Comparison of ENCODE assay signal across 19 cellular contexts in genomic region chr2:141195087-141195486, GRCh38.
"Had no signal": no experiment of that assay in that cellular context is flagged by ENCODE, and none has a peak within 500 bp of the region (broad histone marks: within the 10 kb centered on the region; RNA-seq: fewer than 3 reads in every experiment).

No MANE protein-coding gene starts in this region.

- H3K36me3 ChIP-seq: gastroesophageal sphincter, lower lobe of right lung, neutrophil, upper lobe of left lung had no signal

- H3K36me3 Mint-ChIP-seq: naive thymus-derived CD4-positive, alpha-beta T cell had no signal

- H3K4me3 Mint-ChIP-seq: activated B cell treated with CpG ODN at 0.5 μM for 24 hours; activated CD4-positive, alpha-beta T cell treated with anti-CD3 and anti-CD28 coated beads, Interleukin-2, amount 10 ng/mL, durations not matched to agents 24 days and 14 days; activated T-helper 1 cell treated with anti-CD3 and anti-CD28 coated beads, Interleukin-12 subunit alpha, Interleukin-12 subunit beta, Interleukin-2, Interleukin-4 antibody, amounts not matched to agents 30 ng/mL and 10 ng/mL and 1 ng/mL, durations not matched to agents 14 hours and 24 hours and 36 hours; naive thymus-derived CD4-positive, alpha-beta T cell; T-helper 1 cell treated with Interleukin-12 subunit alpha and Interleukin-12 subunit beta and Interleukin-4 antibody, amounts not matched to agents 30 μg/mL and 1 μg/mL, for 36 hours had no signal

- H3K4me1 ChIP-seq: body of pancreas, gastroesophageal sphincter, lower lobe of right lung, upper lobe of left lung had no signal

- H3K4me1 Mint-ChIP-seq: activated B cell treated with CpG ODN at 0.5 μM for 24 hours; activated CD4-positive, alpha-beta T cell treated with anti-CD3 and anti-CD28 coated beads, Interleukin-2, amount 10 ng/mL, durations not matched to agents 24 days and 14 days; naive thymus-derived CD4-positive, alpha-beta T cell had no signal

- H3K27ac Mint-ChIP-seq: activated B cell treated with CpG ODN at 0.5 μM for 24 hours; activated CD4-positive, alpha-beta T cell treated with anti-CD3 and anti-CD28 coated beads, Interleukin-2, amount 10 ng/mL, durations not matched to agents 24 days and 14 days; activated T-helper 1 cell treated with anti-CD3 and anti-CD28 coated beads, Interleukin-12 subunit alpha, Interleukin-12 subunit beta, Interleukin-2, Interleukin-4 antibody, amounts not matched to agents 30 ng/mL and 10 ng/mL and 1 ng/mL, durations not matched to agents 14 hours and 24 hours and 36 hours; naive thymus-derived CD4-positive, alpha-beta T cell; progenitor cell of endocrine pancreas; T-helper 1 cell treated with Interleukin-12 subunit alpha and Interleukin-12 subunit beta and Interleukin-4 antibody, amounts not matched to agents 30 μg/mL and 1 μg/mL, for 36 hours had no signal

- H3K9me3 Mint-ChIP-seq: activated CD4-positive, alpha-beta T cell treated with anti-CD3 and anti-CD28 coated beads, Interleukin-2, amount 10 ng/mL, durations not matched to agents 24 days and 14 days had no signal

- H3K79me2 ChIP-seq: hepatocyte had no signal

- ATAC-seq: body of pancreas; gastroesophageal sphincter; lower lobe of right lung; naive thymus-derived CD4-positive, alpha-beta T cell; right cardiac atrium had no signal

- H3K9me3 ChIP-seq: body of pancreas, gastroesophageal sphincter, lower lobe of right lung, neutrophil, upper lobe of left lung had no signal

- H3K27ac ChIP-seq: body of pancreas, coronary artery, gastroesophageal sphincter, hepatocyte, lower lobe of right lung, neutrophil, upper lobe of left lung had no signal

- H3K4me3 ChIP-seq: body of pancreas, coronary artery, gastroesophageal sphincter, hepatocyte, lower lobe of right lung, upper lobe of left lung had no signal

- H3K27me3 Mint-ChIP-seq: activated B cell treated with CpG ODN at 0.5 μM for 24 hours; activated CD4-positive, alpha-beta T cell treated with anti-CD3 and anti-CD28 coated beads, Interleukin-2, amount 10 ng/mL, durations not matched to agents 24 days and 14 days; naive thymus-derived CD4-positive, alpha-beta T cell had no signal

- H3K27me3 ChIP-seq: body of pancreas, gastroesophageal sphincter, hepatocyte, neutrophil, upper lobe of left lung had no signal

- H2AFZ ChIP-seq: hepatocyte had no signal

- H3K4me2 ChIP-seq: hepatocyte had no signal

- DNase-seq: activated B cell treated with CpG ODN at 0.5 μM for 24 hours; activated CD4-positive, alpha-beta T cell treated with anti-CD3 and anti-CD28 coated beads, Interleukin-2, amount 10 ng/mL, durations not matched to agents 24 days and 14 days; activated naive CD4-positive, alpha-beta T cell; body of pancreas; central memory CD4-positive, alpha-beta T cell; effector CD8-positive, alpha-beta T cell; lower lobe of right lung; naive thymus-derived CD4-positive, alpha-beta T cell; right cardiac atrium; stimulated activated CD4-positive, alpha-beta T cell treated with anti-CD3 and anti-CD28 coated beads, Interleukin-2, amount 100 ng/mL, for 24 hours; stimulated activated naive CD4-positive, alpha-beta T cell treated with Interleukin-2 at 50 U/mL for 16 hours; upper lobe of left lung had no signal
